16 cellular contexts compared by ENCODE assay signal in genomic region chr2:236706288-236706687, GRCh38.
DNase-seq lines count a peak whose midpoint lies in the region; ATAC-seq and TF ChIP-seq lines count a peak whose summit lies in the region.
"Had no signal": no experiment of that assay in that cellular context is flagged by ENCODE, and none has a peak within 500 bp of the region (broad histone marks: within the 10 kb centered on the region; RNA-seq: fewer than 3 reads in every experiment).

No MANE protein-coding gene starts in this region.

- DNase-seq in DMS153 (lab: John Stamatoyannopoulos, UW) (peak; percentile 48), DMS153 treated with DMSO at 0.1 percent for 48 hours (lab: John Stamatoyannopoulos, UW; ENCODE audit: unreplicated experiment) (no peak), COLO668 (lab: John Stamatoyannopoulos, UW; ENCODE audit: unreplicated experiment) (peak; percentile 36), NCI-H345 treated with DMSO at 0.1 percent for 48 hours (lab: John Stamatoyannopoulos, UW; ENCODE audit: unreplicated experiment) (peak; percentile 31), left lobe of liver (ENCODE audit: low spot score) (peak; percentile 85), HEK293T (ENCODE audit: extremely low spot score) (no peak), NCI-H2107 treated with DMSO at 0.1 percent for 48 hours (lab: John Stamatoyannopoulos, UW; ENCODE audit: unreplicated experiment) (no peak)
- DNase-seq: CD4-positive, alpha-beta T cell; HCEC 1CT; KBM-7; NCI-H1048; NCI-H1694 treated with DMSO at 0.1 percent for 48 hours; NCI-H2227 treated with DMSO at 0.1 percent for 48 hours; NCI-H748 treated with DMSO at 0.1 percent for 48 hours; SW 1271 had no signal

- POLR2A ChIA-PET in HEK293T (lab: Yijun Ruan, JAX), result no interaction called here

- ATAC-seq in left lobe of liver, result peak; percentile 80
- no peak for ATAC-seq in HG02938 (IDR thresholded peaks at IDR 0.05; ENCODE audit: unreplicated experiment)

- CTCF ChIA-PET in HEK293T (lab: Yijun Ruan, JAX), result no interaction called here

TF ChIP-seq in HEK293T, 16 proteins besides CTCF, POLR2A, EP300 and RAD21:
- no peak for TF ChIP-seq FOXA1 (IDR thresholded peaks at IDR 0.05)
- no peak for TF ChIP-seq FOXK2 (IDR thresholded peaks at IDR 0.05)
- no peak for TF ChIP-seq ZNF384 (IDR thresholded peaks at IDR 0.05)
- TF ChIP-seq ELF4 (IDR thresholded peaks at IDR 0.05), result no peak
- TF ChIP-seq L3MBTL2 (conservative IDR thresholded peaks at IDR 0.05), result no peak
- TF ChIP-seq TARDBP (IDR thresholded peaks at IDR 0.05), result no peak
- no peak for TF ChIP-seq LEF1 (IDR thresholded peaks at IDR 0.05; ENCODE audit: borderline replicate concordance)
- no peak for TF ChIP-seq SUZ12 (IDR thresholded peaks at IDR 0.05)
TF ChIP-seq in HEK293T: peak in this region for 0.

Comparison
In these comparisons a context has a peak if more than half of its experiments do, and no peak if none do; other contexts are left out.
1. DNase-seq: peak in DMS153 (single experiment), COLO668 (single experiment), NCI-H345 treated with DMSO at 0.1 percent for 48 hours (single experiment) and left lobe of liver (single experiment); none in DMS153 treated with DMSO at 0.1 percent for 48 hours (single experiment), HEK293T (single experiment) and NCI-H2107 treated with DMSO at 0.1 percent for 48 hours (single experiment).